1 cellular context compared by ENCODE assay signal in the genomic region with DNA sequence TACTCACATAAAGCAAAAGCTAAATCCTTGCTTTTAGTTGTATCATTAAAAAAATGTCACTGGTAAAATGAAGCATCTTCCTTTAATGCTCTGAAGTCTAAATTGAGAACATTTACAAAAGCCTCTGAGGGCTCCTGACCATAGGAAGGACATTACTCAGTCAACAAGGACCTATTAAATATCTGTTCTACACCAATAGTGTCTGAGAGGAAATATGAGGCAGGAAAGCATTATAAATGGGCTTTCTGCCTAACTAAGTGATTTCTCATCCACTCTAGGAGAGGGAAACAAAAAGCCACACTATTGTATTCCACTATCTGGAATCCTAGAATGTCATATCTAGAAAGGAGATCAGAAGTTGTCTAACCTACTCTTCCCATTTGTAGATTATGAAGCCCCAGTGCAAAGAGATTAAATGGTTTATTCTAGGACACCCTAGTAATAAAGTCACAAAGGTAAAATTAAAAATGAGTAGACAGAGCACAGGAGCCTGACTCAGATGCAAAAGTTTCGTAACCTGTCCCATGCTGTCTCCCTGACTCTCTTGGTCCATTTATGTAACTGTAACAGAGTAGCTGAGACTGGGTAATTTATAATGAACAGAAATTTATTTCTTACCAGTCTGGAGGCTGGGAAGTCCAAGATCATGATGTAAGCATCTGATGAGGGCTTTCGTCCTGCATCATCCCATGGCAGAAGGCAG.
TF ChIP-seq lines count a peak whose summit lies in the region.

No MANE protein-coding gene starts in this region.

TF ChIP-seq in GM12878, 131 proteins besides CTCF, POLR2A, EP300 and RAD21:
- TF ChIP-seq, protein P1, sequence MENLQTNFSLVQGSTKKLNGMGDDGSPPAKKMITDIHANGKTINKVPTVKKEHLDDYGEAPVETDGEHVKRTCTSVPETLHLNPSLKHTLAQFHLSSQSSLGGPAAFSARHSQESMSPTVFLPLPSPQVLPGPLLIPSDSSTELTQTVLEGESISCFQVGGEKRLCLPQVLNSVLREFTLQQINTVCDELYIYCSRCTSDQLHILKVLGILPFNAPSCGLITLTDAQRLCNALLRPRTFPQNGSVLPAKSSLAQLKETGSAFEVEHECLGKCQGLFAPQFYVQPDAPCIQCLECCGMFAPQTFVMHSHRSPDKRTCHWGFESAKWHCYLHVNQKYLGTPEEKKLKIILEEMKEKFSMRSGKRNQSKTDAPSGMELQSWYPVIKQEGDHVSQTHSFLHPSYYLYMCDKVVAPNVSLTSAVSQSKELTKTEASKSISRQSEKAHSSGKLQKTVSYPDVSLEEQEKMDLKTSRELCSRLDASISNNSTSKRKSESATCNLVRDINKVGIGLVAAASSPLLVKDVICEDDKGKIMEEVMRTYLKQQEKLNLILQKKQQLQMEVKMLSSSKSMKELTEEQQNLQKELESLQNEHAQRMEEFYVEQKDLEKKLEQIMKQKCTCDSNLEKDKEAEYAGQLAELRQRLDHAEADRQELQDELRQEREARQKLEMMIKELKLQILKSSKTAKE (IDR thresholded peaks at IDR 0.05; ENCODE audit: low read depth, poor library complexity, severe bottlenecking), result no peak
- TF ChIP-seq, protein P2, sequence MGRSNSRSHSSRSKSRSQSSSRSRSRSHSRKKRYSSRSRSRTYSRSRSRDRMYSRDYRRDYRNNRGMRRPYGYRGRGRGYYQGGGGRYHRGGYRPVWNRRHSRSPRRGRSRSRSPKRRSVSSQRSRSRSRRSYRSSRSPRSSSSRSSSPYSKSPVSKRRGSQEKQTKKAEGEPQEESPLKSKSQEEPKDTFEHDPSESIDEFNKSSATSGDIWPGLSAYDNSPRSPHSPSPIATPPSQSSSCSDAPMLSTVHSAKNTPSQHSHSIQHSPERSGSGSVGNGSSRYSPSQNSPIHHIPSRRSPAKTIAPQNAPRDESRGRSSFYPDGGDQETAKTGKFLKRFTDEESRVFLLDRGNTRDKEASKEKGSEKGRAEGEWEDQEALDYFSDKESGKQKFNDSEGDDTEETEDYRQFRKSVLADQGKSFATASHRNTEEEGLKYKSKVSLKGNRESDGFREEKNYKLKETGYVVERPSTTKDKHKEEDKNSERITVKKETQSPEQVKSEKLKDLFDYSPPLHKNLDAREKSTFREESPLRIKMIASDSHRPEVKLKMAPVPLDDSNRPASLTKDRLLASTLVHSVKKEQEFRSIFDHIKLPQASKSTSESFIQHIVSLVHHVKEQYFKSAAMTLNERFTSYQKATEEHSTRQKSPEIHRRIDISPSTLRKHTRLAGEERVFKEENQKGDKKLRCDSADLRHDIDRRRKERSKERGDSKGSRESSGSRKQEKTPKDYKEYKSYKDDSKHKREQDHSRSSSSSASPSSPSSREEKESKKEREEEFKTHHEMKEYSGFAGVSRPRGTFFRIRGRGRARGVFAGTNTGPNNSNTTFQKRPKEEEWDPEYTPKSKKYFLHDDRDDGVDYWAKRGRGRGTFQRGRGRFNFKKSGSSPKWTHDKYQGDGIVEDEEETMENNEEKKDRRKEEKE (IDR thresholded peaks at IDR 0.05), result no peak
- TF ChIP-seq RELA (IDR thresholded peaks at IDR 0.05; ENCODE audit: borderline replicate concordance, partially characterized antibody), result no peak
- TF ChIP-seq ZNF622 (IDR thresholded peaks at IDR 0.05), result no peak
- 0 out of 2 replicates have a peak, but pooled peaks have one; percentile 3 for TF ChIP-seq IKZF1 (conservative IDR thresholded peaks at IDR 0.05)
- no peak for TF ChIP-seq POLR2AphosphoS2 (IDR thresholded peaks at IDR 0.05; ENCODE audit: low read depth, low read length)
